In genomic region chr9:708556-709432, GRCh38 we compare ENCODE assay signal across 9 cellular contexts.
DNase-seq lines count a peak whose midpoint lies in the region; ATAC-seq and TF ChIP-seq lines count a peak whose summit lies in the region.
"Had no signal": no experiment of that assay in that cellular context is flagged by ENCODE, and none has a peak within 500 bp of the region (broad histone marks: within the 10 kb centered on the region; RNA-seq: fewer than 3 reads in every experiment).

No MANE protein-coding gene starts in this region.

- H3K36me3 ChIP-seq in RWPE2 (ENCODE audit: low read depth), result peaks cover 49% of the 10 kb centered on the region

- H3K27me3 ChIP-seq in RWPE2 (ENCODE audit: insufficient read depth, poor library complexity, severe bottlenecking), result no peaks in the 10 kb centered on the region

- no peak for TF ChIP-seq POLR2A in lower leg skin (IDR thresholded peaks at IDR 0.05)

- H3K4me1 Mint-ChIP-seq in natural killer cell, result peaks cover 13% of the 10 kb centered on the region in 2 donors

- H3K4me1 ChIP-seq in RWPE2 (ENCODE audit: insufficient read depth, poor library complexity, severe bottlenecking), result peaks cover 25% of the 10 kb centered on the region

- intact Hi-C loops in natural killer cell (cut with micrococcal nuclease), result loop anchor here (10.0 kb wide), 1 partner anchor 94 kb away; no protein-coding TSS in a partner anchor
- intact Hi-C loops in lower leg skin (cut with DNase I; ENCODE audit: low total_unique reads), result no loop called here

- H3K4me3 Mint-ChIP-seq in natural killer cell, result peak overlapping the region; percentile 22

- H3K9me3 ChIP-seq in RWPE2 (ENCODE audit: severe bottlenecking), result no peaks in the 10 kb centered on the region

- TF ChIP-seq CTCF in AG10803 (conservative IDR thresholded peaks at IDR 0.05; ENCODE audit: low read length) (no peak), RWPE2 (IDR thresholded peaks at IDR 0.05; ENCODE audit: poor library complexity, severe bottlenecking) (no peak), epithelial cell of proximal tubule (conservative IDR thresholded peaks at IDR 0.05; ENCODE audit: low read depth, low read length) (no peak), natural killer cell (IDR thresholded peaks at IDR 0.05) (no peak), lower leg skin (IDR thresholded peaks at IDR 0.05) (no peak)

- no peak for DNase-seq in AG10803 (ENCODE audit: low read depth)
- DNase-seq in RWPE2 (ENCODE audit: low spot score), result no peak
- DNase-seq in epithelial cell of proximal tubule (ENCODE audit: low read depth), result no peak
- DNase-seq in natural killer cell, result no peak
- DNase-seq in NCI-H748 treated with DMSO at 0.1 percent for 48 hours (lab: John Stamatoyannopoulos, UW), result no peak
- DNase-seq in lower leg skin (ENCODE audit: low spot score in 2 of 2), result no peak
- DNase-seq in T-helper 1 cell, result no peak
- DNase-seq: DND-41 had no signal

- H3K9me3 Mint-ChIP-seq in natural killer cell, result no peaks in the 10 kb centered on the region

- H3K4me3 ChIP-seq in AG10803 (ENCODE audit: low read length), result peak overlapping the region; percentile 59
- no peak overlapping the region for H3K4me3 ChIP-seq in RWPE2 (ENCODE audit: severe bottlenecking)
- H3K4me3 ChIP-seq in epithelial cell of proximal tubule (ENCODE audit: low read depth, low read length), result peak overlapping the region; percentile 50
- H3K4me3 ChIP-seq in lower leg skin (ENCODE audit: low read depth, poor library complexity, severe bottlenecking), result no peak overlapping the region

- no peak overlapping the region for H3K27ac Mint-ChIP-seq in natural killer cell

- WGBS in lower leg skin, 2 donors, result 46 to 55% methylated on average over 9 of the region's 9 CpGs

- H3K27ac ChIP-seq in RWPE2 (ENCODE audit: poor library complexity, severe bottlenecking), result peak overlapping the region; percentile 7

- no peaks in the 10 kb centered on the region for H3K36me3 Mint-ChIP-seq in natural killer cell

- H3K27me3 Mint-ChIP-seq in natural killer cell (ENCODE audit: low read depth in 2 of 2), result peaks cover 38 to 44% of the 10 kb centered on the region in 2 donors

- no peak for ATAC-seq in RWPE2 (ENCODE audit: low read depth)
- no peak for ATAC-seq in natural killer cell
- ATAC-seq in HG03571 (IDR thresholded peaks at IDR 0.05; ENCODE audit: unreplicated experiment), result no peak

Comparison
In these comparisons a context has a peak if more than half of its experiments do, and no peak if none do; other contexts are left out.
1. H3K4me3 ChIP-seq: peak in AG10803 (single experiment) and epithelial cell of proximal tubule (single experiment); none in RWPE2 (single experiment) and lower leg skin (single experiment).